Comparison of ENCODE assay signal across 9 cellular contexts in genomic region chr15:36635681-36636080, GRCh38.
"Had no signal": no experiment of that assay in that cellular context is flagged by ENCODE, and none has a peak within 500 bp of the region (broad histone marks: within the 10 kb centered on the region; RNA-seq: fewer than 3 reads in every experiment).

No MANE protein-coding gene starts in this region.

- H2AFZ ChIP-seq: GM23338 had no signal

- DNase-seq: H7, IMR-90, KBM-7 had no signal

- H3K27ac ChIP-seq: KMS-11 had no signal

- H3K4me3 ChIP-seq: GM23338, HAP-1 had no signal

- H3K4me2 ChIP-seq: GM23338, KMS-11 had no signal

- FAIRE-seq: H1, HTR-8/SVneo had no signal

- H3K9ac ChIP-seq: KMS-11 had no signal

- H3K36me3 ChIP-seq: HAP-1 had no signal

- ATAC-seq: GM23338, HCT116 had no signal

- H3K9me3 ChIP-seq: HAP-1 had no signal
